8 cellular contexts compared by ENCODE assay signal in genomic region chr21:45078877-45079281, GRCh38. TPM values are rescaled to one million over a fixed set of nuclear protein-coding genes. Genes with fewer than 3 reads are reported as not detected.
DNase-seq lines count a peak whose midpoint lies in the region; ATAC-seq and TF ChIP-seq lines count a peak whose summit lies in the region.

No MANE protein-coding gene starts in this region.

- H3K27ac ChIP-seq in AG04450 (ENCODE audit: low read depth, low read length) (no peak overlapping the region), RWPE1 (peak overlapping the region; percentile 65; the same call in 1 of the 2 replicates), WERI-Rb-1 (no peak overlapping the region)

- POLR2A ChIA-PET in AG04450 (lab: Yijun Ruan, JAX) (interaction anchor here (1.0 to 1.2 kb wide), 2 partner anchors 28 to 116 kb away, joined by 4 to 5 read pairs; no protein-coding TSS in a partner anchor), RWPE1 (lab: Yijun Ruan, JAX; ENCODE audit: low non-redundant PET) (interaction anchor here (0.6 kb wide), 1 partner anchor 131 kb away, joined by 3 read pairs; no protein-coding TSS in a partner anchor)
- POLR2A ChIA-PET in naive thymus-derived CD8-positive, alpha-beta T cell (lab: Charles Lee): interaction anchor here (0.6 to 1.3 kb wide), 8 partner anchors 12 to 150 kb away, joined by 3 to 5 read pairs (median 3); no protein-coding TSS in a partner anchor

- H3K36me3 Mint-ChIP-seq in naive thymus-derived CD8-positive, alpha-beta T cell: no peaks in the 10 kb centered on the region

- no peak overlapping the region for H3K4me3 ChIP-seq in AG04450 (ENCODE audit: low read depth, low read length)
- no peak overlapping the region for H3K4me3 ChIP-seq in WERI-Rb-1 (ENCODE audit: low read depth, low read length)

- no peak for TF ChIP-seq CTCF in AG04450 (IDR thresholded peaks at IDR 0.05; ENCODE audit: low read depth, low read length)
- no peak for TF ChIP-seq CTCF in RWPE1 (conservative IDR thresholded peaks at IDR 0.05; ENCODE audit: low read depth)
- TF ChIP-seq CTCF in WERI-Rb-1 (IDR thresholded peaks at IDR 0.05; ENCODE audit: low read depth, low read length): no peak

- H3K27me3 Mint-ChIP-seq in naive thymus-derived CD8-positive, alpha-beta T cell: no peaks in the 10 kb centered on the region

- H3K36me3 ChIP-seq in WERI-Rb-1: peaks cover 11% of the 10 kb centered on the region

- peak overlapping the region; percentile 33 to 83 (median 56) for H3K4me3 Mint-ChIP-seq in naive thymus-derived CD8-positive, alpha-beta T cell

- DNase-seq in AG04450 (ENCODE audit: low read depth, low spot score) (peak; percentile 18), RWPE1 (ENCODE audit: low spot score) (no peak), DMS153 treated with DMSO at 0.1 percent for 48 hours (lab: John Stamatoyannopoulos, UW; ENCODE audit: unreplicated experiment) (no peak), cortex of kidney (lab: John Stamatoyannopoulos, UW) (no peak), WERI-Rb-1 (no peak)
- DNase-seq in activated effector memory CD4-positive, alpha-beta T cell treated with anti-CD3 and anti-CD28 coated beads, Interleukin-2, amount 50 U/mL, for 16 hours: peak; percentile 89
- peak; percentile 41 to 88 (median 75) for DNase-seq in naive thymus-derived CD8-positive, alpha-beta T cell

- CTCF ChIA-PET in AG04450 (lab: Charles Lee) (interaction anchor here (1.1 to 5.4 kb wide), 4 partner anchors 24 to 129 kb away, joined by 3 to 30 read pairs (median 8); no protein-coding TSS in a partner anchor), RWPE1 (lab: Yijun Ruan, JAX) (interaction anchor here (0.7 to 1.1 kb wide), 2 partner anchors 61 to 66 kb away, joined by 3 to 4 read pairs; no protein-coding TSS in a partner anchor)

- H3K4me1 Mint-ChIP-seq in naive thymus-derived CD8-positive, alpha-beta T cell: peaks cover 50 to 84% (median 82%) of the 10 kb centered on the region in 4 donors

- ATAC-seq in naive thymus-derived CD8-positive, alpha-beta T cell: peak; percentile 75 to 87
- no peak for ATAC-seq in GM21447 (IDR thresholded peaks at IDR 0.05; ENCODE audit: unreplicated experiment)

- H3K9me3 ChIP-seq in AG04450 (ENCODE audit: control insufficient read depth, insufficient read depth, low read length) (no peaks in the 10 kb centered on the region), WERI-Rb-1 (ENCODE audit: severe bottlenecking) (no peaks in the 10 kb centered on the region)

- H3K27me3 ChIP-seq in AG04450 (ENCODE audit: control insufficient read depth, insufficient read depth, low read length) (no peaks in the 10 kb centered on the region), WERI-Rb-1 (ENCODE audit: insufficient read depth, low read depth, severe bottlenecking) (no peaks in the 10 kb centered on the region)

- no peaks in the 10 kb centered on the region for H3K9me3 Mint-ChIP-seq in naive thymus-derived CD8-positive, alpha-beta T cell

- H3K27ac Mint-ChIP-seq in naive thymus-derived CD8-positive, alpha-beta T cell: peak overlapping the region; percentile 90 to 98 (median 94)

RNA-seq across cellular contexts. Expression of gene ADARB1, which starts 4.5 kb away (rescaled TPM):
- 25.3 and 27.9 TPM in 2 replicates for polyA plus RNA-seq in AG04450 (2011; rRNA removed)
- polyA minus RNA-seq in AG04450 (2011; rRNA and poly(A)+ RNA removed): 46.2 and 48.1 TPM in 2 replicates
- 10 to 100 TPM; 34.3 to 36.9 TPM for total RNA-seq in naive thymus-derived CD8-positive, alpha-beta T cell
- 1 to 10 TPM; 2.9 to 7.7 (median 5.2) TPM for polyA plus RNA-seq in naive thymus-derived CD8-positive, alpha-beta T cell

Comparison
In these comparisons a context has a peak if more than half of its experiments do, and no peak if none do; other contexts are left out.
1. DNase-seq: peak in AG04450 (single experiment), activated effector memory CD4-positive, alpha-beta T cell treated with anti-CD3 and anti-CD28 coated beads, Interleukin-2, amount 50 U/mL, for 16 hours (single experiment) and naive thymus-derived CD8-positive, alpha-beta T cell (10 of 10); none in RWPE1 (single experiment), DMS153 treated with DMSO at 0.1 percent for 48 hours (single experiment), cortex of kidney (single experiment) and WERI-Rb-1 (single experiment).